In genomic region chr19:3098515-3099346, GRCh38 we compare ENCODE assay signal across 10 cellular contexts. TPM values are rescaled to one million over a fixed set of nuclear protein-coding genes. Genes with fewer than 3 reads are reported as not detected.
A peak's percentile ranks its signal among the peaks of the same experiment; 100 is the strongest.
DNase-seq lines count a peak whose midpoint lies in the region; ATAC-seq and TF ChIP-seq lines count a peak whose summit lies in the region.
"Had no signal": no experiment of that assay in that cellular context is flagged by ENCODE, and none has a peak within 500 bp of the region (broad histone marks: within the 10 kb centered on the region; RNA-seq: fewer than 3 reads in every experiment).

No MANE protein-coding gene starts in this region.

- H3K27ac ChIP-seq in liver (ENCODE audit: low read depth in 1 of 2, low read length in 2 of 2) (peak overlapping the region; percentile 75 to 76), upper lobe of left lung (peak overlapping the region; percentile 77 to 91 (median 86))
- H3K27ac ChIP-seq: A549 had no signal

- H3K4me1 Mint-ChIP-seq in activated CD4-positive, alpha-beta T cell treated with anti-CD3 and anti-CD28 coated beads, Interleukin-2, amount 10 ng/mL, durations not matched to agents 24 days and 14 days, result peaks cover 19% of the 10 kb centered on the region

- 34% methylated on average over 40 of the region's 40 CpGs for WGBS in liver
- WGBS in upper lobe of left lung, 2 donors, result 31 to 37% methylated on average over 16 to 40 of the region's 40 CpGs

- no peak overlapping the region for H3K4me3 Mint-ChIP-seq in activated CD4-positive, alpha-beta T cell treated with anti-CD3 and anti-CD28 coated beads, Interleukin-2, amount 10 ng/mL, durations not matched to agents 24 days and 14 days

- no peaks in the 10 kb centered on the region for H3K36me3 Mint-ChIP-seq in activated CD4-positive, alpha-beta T cell treated with anti-CD3 and anti-CD28 coated beads, Interleukin-2, amount 10 ng/mL, durations not matched to agents 24 days and 14 days (ENCODE audit: low read depth)

- peaks cover 24 to 72% (median 48%) of the 10 kb centered on the region in 4 donors for H3K4me1 ChIP-seq in liver (ENCODE audit: control insufficient read depth in 4 of 4, insufficient read depth in 4 of 4, low read length in 3 of 4)
- H3K4me1 ChIP-seq in upper lobe of left lung, result peaks cover 73 to 93% (median 80%) of the 10 kb centered on the region in 4 donors

- no peaks in the 10 kb centered on the region for H3K27me3 ChIP-seq in liver (ENCODE audit: control insufficient read depth in 4 of 4, insufficient read depth in 4 of 4, low read length in 3 of 4)
- peaks cover 0 to 3% (median 1%) of the 10 kb centered on the region in 4 donors for H3K27me3 ChIP-seq in upper lobe of left lung

- peak overlapping the region; percentile 45 for H3K4me3 ChIP-seq in choroid plexus epithelial cell (ENCODE audit: low read depth, low read length)
- peak overlapping the region in 1 of 3 donors; percentile 15 for H3K4me3 ChIP-seq in liver (ENCODE audit: low read depth in 1 of 3, low read length in 3 of 3)
- peak overlapping the region in 3 of 4 donors; percentile 93 to 96 (median 96) for H3K4me3 ChIP-seq in upper lobe of left lung
- H3K4me3 ChIP-seq: A549 had no signal

- H3K36me3 ChIP-seq in liver (ENCODE audit: control insufficient read depth in 4 of 4, insufficient read depth in 3 of 4, low read depth in 1 of 4, low read length in 3 of 4) (no peaks in the 10 kb centered on the region), upper lobe of left lung (no peaks in the 10 kb centered on the region)

- H3K27ac Mint-ChIP-seq in activated CD4-positive, alpha-beta T cell treated with anti-CD3 and anti-CD28 coated beads, Interleukin-2, amount 10 ng/mL, durations not matched to agents 24 days and 14 days, result no peak overlapping the region

- peak overlapping the region; percentile 47 to 59 for H3K9ac ChIP-seq in liver (ENCODE audit: low read depth in 1 of 2, low read length in 2 of 2)

- H3K9me3 ChIP-seq in liver (ENCODE audit: control insufficient read depth in 4 of 4, low read length in 3 of 4) (no peaks in the 10 kb centered on the region), upper lobe of left lung (no peaks in the 10 kb centered on the region)
- H3K9me3 ChIP-seq: A549 had no signal

- H3K9me3 Mint-ChIP-seq in activated CD4-positive, alpha-beta T cell treated with anti-CD3 and anti-CD28 coated beads, Interleukin-2, amount 10 ng/mL, durations not matched to agents 24 days and 14 days, result no peaks in the 10 kb centered on the region

- no peak for TF ChIP-seq EP300 in upper lobe of left lung (IDR thresholded peaks at IDR 0.05)

- peak; percentile 2 to 24 for ATAC-seq in upper lobe of left lung (ENCODE audit: low FRiP score in 2 of 2)
- no peak for ATAC-seq in HG02571 (IDR thresholded peaks at IDR 0.05; ENCODE audit: unreplicated experiment)
- no peak for ATAC-seq in GM19455 (IDR thresholded peaks at IDR 0.05; ENCODE audit: unreplicated experiment)
- ATAC-seq: A549 had no signal

- peak in 1 of 4 donors; percentile 35 for TF ChIP-seq POLR2A in upper lobe of left lung (IDR thresholded peaks at IDR 0.05)

- no peak for TF ChIP-seq RAD21 in liver (IDR thresholded peaks at IDR 0.05)

- H3K27me3 Mint-ChIP-seq in activated CD4-positive, alpha-beta T cell treated with anti-CD3 and anti-CD28 coated beads, Interleukin-2, amount 10 ng/mL, durations not matched to agents 24 days and 14 days, result peaks cover 30% of the 10 kb centered on the region

- TF ChIP-seq CTCF in choroid plexus epithelial cell (conservative IDR thresholded peaks at IDR 0.05; ENCODE audit: low read depth, low read length) (no peak), liver (IDR thresholded peaks at IDR 0.05; ENCODE audit: low read depth, low read length, missing input control) (no peak), upper lobe of left lung (IDR thresholded peaks at IDR 0.05) (no peak)

- intact Hi-C loops in activated CD4-positive, alpha-beta T cell treated with anti-CD3 and anti-CD28 coated beads, Interleukin-2, amount 10 ng/mL, durations not matched to agents 24 days and 14 days (cut with micrococcal nuclease), result no loop called here

- DNase-seq in activated CD4-positive, alpha-beta T cell treated with anti-CD3 and anti-CD28 coated beads, Interleukin-2, amount 10 ng/mL, durations not matched to agents 24 days and 14 days, result peak; percentile 82
- DNase-seq in activated CD4-positive, alpha-beta T cell treated with anti-CD3 and anti-CD28 coated beads, Interleukin-2, amount 50 U/mL, for 1 hour, result no peak
- DNase-seq in choroid plexus epithelial cell (ENCODE audit: low read depth) (peak; percentile 40), upper lobe of left lung (peak; percentile 51 to 87), islet precursor cell (no peak)

TF ChIP-seq in liver, 16 proteins besides CTCF, POLR2A, EP300 and RAD21 (continues in another document):
- no peak for TF ChIP-seq ZBTB33 (IDR thresholded peaks at IDR 0.05)
- peak; percentile 46 for TF ChIP-seq SP1 (IDR thresholded peaks at IDR 0.05)
- TF ChIP-seq GABPA (IDR thresholded peaks at IDR 0.05 in 1 of 2, conservative IDR thresholded peaks at IDR 0.05 in 1 of 2), result no peak
- TF ChIP-seq NR2F2 (IDR thresholded peaks at IDR 0.05), result peak; percentile 92
- no peak for TF ChIP-seq TAF1 (conservative IDR thresholded peaks at IDR 0.05)
- TF ChIP-seq ATF3 (IDR thresholded peaks at IDR 0.05), result no peak
- peak; percentile 9 for TF ChIP-seq YY1 (IDR thresholded peaks at IDR 0.05)
- TF ChIP-seq REST (IDR thresholded peaks at IDR 0.05), result no peak
- no peak for TF ChIP-seq FOXA1 (IDR thresholded peaks at IDR 0.05)
- no peak for TF ChIP-seq HNF4G (IDR thresholded peaks at IDR 0.05)
- no peak for TF ChIP-seq FOXA2 (IDR thresholded peaks at IDR 0.05)
- no peak for TF ChIP-seq MAX (IDR thresholded peaks at IDR 0.05)
- no peak for TF ChIP-seq HNF4A (conservative IDR thresholded peaks at IDR 0.05)
- no peak for TF ChIP-seq EGR1 (IDR thresholded peaks at IDR 0.05; ENCODE audit: low read depth in 2 of 2)
- no peak for TF ChIP-seq JUND (IDR thresholded peaks at IDR 0.05)

RNA-seq across cellular contexts. Expression of gene GNA11, which starts 4.6 kb away (rescaled TPM):
- 7.4 and 10.1 TPM in 2 replicates for total RNA-seq in activated CD4-positive, alpha-beta T cell treated with anti-CD3 and anti-CD28 coated beads, Interleukin-2, amount 10 ng/mL, durations not matched to agents 24 days and 14 days
- total RNA-seq in liver (10 to 100 TPM; 16.9 to 19.6 TPM), upper lobe of left lung (100 to 1,000 TPM in 1 of 6 donors, 10 to 100 TPM in 5; 60.0 to 103 (median 75.9) TPM)
- 10 to 100 TPM; 12.5 to 20.2 TPM for polyA plus RNA-seq in liver

RNA-seq across cellular contexts. Expression of gene TLE5, which starts 36.4 kb away (rescaled TPM):
- total RNA-seq in activated CD4-positive, alpha-beta T cell treated with anti-CD3 and anti-CD28 coated beads, Interleukin-2, amount 10 ng/mL, durations not matched to agents 24 days and 14 days, result 380 and 392 TPM in 2 replicates
- total RNA-seq in liver (10 to 100 TPM; 48.0 to 61.7 TPM), upper lobe of left lung (100 to 1,000 TPM; 324 to 781 (median 471) TPM)
- 100 to 1,000 TPM in 1 of 2 donors, 10 to 100 TPM in 1; 47.2 to 166 TPM for polyA plus RNA-seq in liver

RNA-seq across cellular contexts. Expression of gene GNA15, which starts 37.1 kb away (rescaled TPM):
- 134 and 135 TPM in 2 replicates for total RNA-seq in activated CD4-positive, alpha-beta T cell treated with anti-CD3 and anti-CD28 coated beads, Interleukin-2, amount 10 ng/mL, durations not matched to agents 24 days and 14 days
- total RNA-seq in liver (10 to 100 TPM in 1 of 2 donors, 1 to 10 TPM in 1; 1.6 to 10.4 TPM), upper lobe of left lung (10 to 100 TPM; 19.0 to 31.4 (median 28.4) TPM)
- polyA plus RNA-seq in liver, result 1 to 10 TPM in 1 of 2 donors, under 1 TPM in 1; 0.11 to 1.2 TPM
- total RNA-seq: renal cortical epithelial cell had no signal

Comparison
In these comparisons a context has a peak if more than half of its experiments do, and no peak if none do; other contexts are left out.
1. DNase-seq: peak in activated CD4-positive, alpha-beta T cell treated with anti-CD3 and anti-CD28 coated beads, Interleukin-2, amount 10 ng/mL, durations not matched to agents 24 days and 14 days (single experiment), choroid plexus epithelial cell (single experiment) and upper lobe of left lung (2 of 2); none in activated CD4-positive, alpha-beta T cell treated with anti-CD3 and anti-CD28 coated beads, Interleukin-2, amount 50 U/mL, for 1 hour (single experiment) and islet precursor cell (single experiment).
2. ATAC-seq: peak in upper lobe of left lung (2 of 2); none in HG02571 (single experiment) and GM19455 (single experiment).